ENCODE assay signal across 12 cellular contexts in the genomic region with DNA sequence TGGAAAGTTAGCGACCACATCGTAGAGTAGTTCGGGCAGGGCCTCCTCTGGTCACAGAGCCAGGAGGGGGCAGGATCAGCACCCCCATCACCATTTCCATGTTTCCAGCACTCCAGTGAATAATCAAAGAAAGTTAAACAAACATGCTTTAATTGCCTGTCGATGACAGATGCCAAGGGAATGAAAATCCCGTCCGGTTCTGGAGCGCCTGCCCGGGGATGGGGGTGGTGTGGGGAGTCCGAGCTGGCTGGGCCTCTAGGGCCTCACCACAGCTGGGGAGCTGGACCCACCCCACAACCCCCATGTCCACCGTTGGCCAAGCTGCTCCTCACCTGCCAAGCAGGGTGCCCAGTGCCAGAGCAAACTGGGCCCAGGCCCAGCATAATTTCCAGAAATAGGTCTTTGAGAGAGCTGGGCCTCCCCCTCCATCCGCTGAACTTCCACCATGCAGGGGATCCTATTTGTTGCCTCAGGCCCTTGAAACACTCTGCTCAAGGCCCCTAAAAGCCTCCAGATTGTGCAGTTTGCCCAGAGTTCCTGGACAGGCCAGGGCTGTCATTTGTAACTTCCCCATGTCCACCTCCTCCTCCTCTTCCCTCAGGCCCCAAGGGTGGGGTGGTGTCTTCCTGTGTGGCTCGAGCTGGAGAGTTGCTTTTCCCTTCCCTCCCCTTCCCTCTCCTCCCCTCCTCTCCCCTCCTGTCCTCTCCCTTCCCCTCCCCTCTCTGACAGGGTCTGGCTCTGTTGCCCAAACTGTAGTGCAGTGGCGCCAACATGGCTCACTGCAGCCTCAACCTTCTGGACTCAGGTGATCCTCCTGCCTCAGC.
DNase-seq lines count a peak whose midpoint lies in the region; TF ChIP-seq lines count a peak whose summit lies in the region.
"Had no signal": no experiment of that assay in that cellular context is flagged by ENCODE, and none has a peak within 500 bp of the region (broad histone marks: within the 10 kb centered on the region; RNA-seq: fewer than 3 reads in every experiment).

No MANE protein-coding gene starts in this region.

- H3K4me3 ChIP-seq in ascending aorta, result no peak overlapping the region
- H3K4me3 ChIP-seq: sigmoid colon had no signal

- peaks cover 0 to 4% of the 10 kb centered on the region in 2 donors for H3K4me1 ChIP-seq in ascending aorta
- H3K4me1 ChIP-seq: sigmoid colon had no signal

- no peaks in the 10 kb centered on the region for H3K36me3 ChIP-seq in ascending aorta
- H3K36me3 ChIP-seq: sigmoid colon had no signal

- peak; percentile 68 for DNase-seq in DMS 273 (lab: John Stamatoyannopoulos, UW; ENCODE audit: unreplicated experiment)
- DNase-seq in DMS 273 treated with DMSO at 0.1 percent for 48 hours (lab: John Stamatoyannopoulos, UW), result no peak
- DNase-seq in ascending aorta (ENCODE audit: low spot score in 2 of 2), result peak in 1 of 2 donors; percentile 77
- peak in 31 of 51 donors; percentile 2 to 64 (median 18) for DNase-seq in hypothalamus (lab: John Stamatoyannopoulos, UW)
- DNase-seq in superior temporal gyrus (ENCODE audit: extremely low spot score), result peak; percentile 18
- DNase-seq in GM19240 (ENCODE audit: insufficient read length, low spot score), result no peak
- DNase-seq in activated CD8-positive, alpha-beta memory T cell treated with anti-CD3 and anti-CD28 coated beads, Interleukin-2, amount 50 U/mL, for 48 hours, result no peak
- no peak for DNase-seq in SHP77 (lab: John Stamatoyannopoulos, UW)
- DNase-seq: mesendoderm, NCI-H2081 treated with DMSO at 0.1 percent for 48 hours, sigmoid colon had no signal

- peak overlapping the region; percentile 57 to 79 for H3K27ac ChIP-seq in ascending aorta
- H3K27ac ChIP-seq: 22Rv1, sigmoid colon had no signal

- no peak for TF ChIP-seq CTCF in ascending aorta (IDR thresholded peaks at IDR 0.05)

- intact Hi-C loops in ascending aorta (cut with DNase I), result no loop called here

- H3K27me3 ChIP-seq in ascending aorta, result no peaks in the 10 kb centered on the region

- no peaks in the 10 kb centered on the region for H3K9me3 ChIP-seq in ascending aorta

Comparison
In these comparisons a context has a peak if more than half of its experiments do, and no peak if none do; other contexts are left out.
1. DNase-seq: peak in DMS 273 (single experiment), hypothalamus (31 of 51) and superior temporal gyrus (single experiment); none in DMS 273 treated with DMSO at 0.1 percent for 48 hours (single experiment), GM19240 (single experiment), activated CD8-positive, alpha-beta memory T cell treated with anti-CD3 and anti-CD28 coated beads, Interleukin-2, amount 50 U/mL, for 48 hours (single experiment) and SHP77 (0 of 2).